ENCODE assay signal across 10 cellular contexts in the genomic region with DNA sequence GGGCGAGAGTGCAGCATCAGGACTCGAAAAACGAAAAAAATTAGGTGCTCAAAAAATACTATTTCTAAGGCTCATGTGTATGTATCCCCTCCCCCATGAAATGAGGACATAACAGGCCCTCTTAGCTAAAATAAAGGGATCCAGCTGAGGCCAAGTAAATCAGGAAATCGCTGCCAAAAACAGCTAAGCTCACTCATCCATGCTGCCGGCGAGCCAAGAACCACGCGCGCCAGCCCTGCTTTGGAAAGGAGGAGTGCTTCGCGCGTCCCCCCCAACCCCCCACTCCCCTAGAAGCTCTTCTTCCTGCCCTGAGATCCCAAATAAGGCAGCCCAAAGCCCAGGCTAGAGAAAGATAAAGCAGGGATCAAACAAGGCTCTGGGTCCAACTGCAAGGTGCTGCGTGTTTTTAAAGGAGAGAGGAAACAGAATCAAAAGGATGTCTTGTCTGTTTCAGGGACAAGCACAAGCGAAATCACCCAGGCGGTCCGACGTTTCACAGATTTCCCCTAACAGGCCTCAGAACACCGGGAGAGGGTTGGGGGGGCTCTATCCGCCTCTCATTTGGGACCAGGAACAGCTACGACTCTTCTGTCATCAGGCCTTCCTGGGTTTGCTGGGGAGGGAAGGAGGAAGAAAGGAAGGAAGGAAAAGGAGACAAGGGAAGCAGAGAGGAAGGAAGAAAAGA.
DNase-seq lines count a peak whose midpoint lies in the region; ATAC-seq and TF ChIP-seq lines count a peak whose summit lies in the region.
"Had no signal": no experiment of that assay in that cellular context is flagged by ENCODE, and none has a peak within 500 bp of the region (broad histone marks: within the 10 kb centered on the region; RNA-seq: fewer than 3 reads in every experiment).

No MANE protein-coding gene starts in this region.

- no peaks in the 10 kb centered on the region for H3K4me1 Mint-ChIP-seq in activated T-helper 17 cell treated with anti-CD3 and anti-CD28 coated beads, Interleukin-2, amount 50 U/mL, for 72 hours
- H3K4me1 Mint-ChIP-seq in T-cell: peaks cover 1 to 14% (median 4%) of the 10 kb centered on the region in 3 donors

- peaks cover 19% of the 10 kb centered on the region for H3K9me3 Mint-ChIP-seq in activated T-helper 17 cell treated with anti-CD3 and anti-CD28 coated beads, Interleukin-2, amount 50 U/mL, for 72 hours
- H3K9me3 Mint-ChIP-seq in T-cell: peaks cover 0 to 13% (median 12%) of the 10 kb centered on the region in 3 donors

- CTCF ChIA-PET in T-cell (lab: Charles Lee): no interaction called here

- TF ChIP-seq CTCF in AG10803 (conservative IDR thresholded peaks at IDR 0.05; ENCODE audit: low read length) (no peak), fibroblast of pulmonary artery (IDR thresholded peaks at IDR 0.05; ENCODE audit: low read length, missing control alignments) (no peak), omental fat pad (IDR thresholded peaks at IDR 0.05) (no peak)

- H3K27me3 Mint-ChIP-seq in activated T-helper 17 cell treated with anti-CD3 and anti-CD28 coated beads, Interleukin-2, amount 50 U/mL, for 72 hours: peaks cover 14% of the 10 kb centered on the region
- H3K27me3 Mint-ChIP-seq in T-cell: peaks cover 6 to 31% of the 10 kb centered on the region in 2 donors

- H3K36me3 Mint-ChIP-seq in activated T-helper 17 cell treated with anti-CD3 and anti-CD28 coated beads, Interleukin-2, amount 50 U/mL, for 72 hours (ENCODE audit: low read depth): no peaks in the 10 kb centered on the region
- H3K36me3 Mint-ChIP-seq in T-cell: no peaks in the 10 kb centered on the region

- no peak overlapping the region for H3K4me3 Mint-ChIP-seq in activated T-helper 17 cell treated with anti-CD3 and anti-CD28 coated beads, Interleukin-2, amount 50 U/mL, for 72 hours
- no peak overlapping the region for H3K4me3 Mint-ChIP-seq in T-cell

- ATAC-seq in omental fat pad (ENCODE audit: low FRiP score) (peak; percentile 76), HG02884 (IDR thresholded peaks at IDR 0.05; ENCODE audit: unreplicated experiment) (no peak), T-cell (replicated peaks in 1 of 4) (no peak)
- no peak for ATAC-seq in activated T-helper 17 cell treated with anti-CD3 and anti-CD28 coated beads, Interleukin-2, amount 50 U/mL, for 72 hours (replicated peaks)

- POLR2A ChIA-PET in T-cell (lab: Charles Lee): no interaction called here

- H3K4me3 ChIP-seq in AG10803 (ENCODE audit: low read length): no peak overlapping the region
- no peak overlapping the region for H3K4me3 ChIP-seq in fibroblast of pulmonary artery (replicated peaks; ENCODE audit: low read depth, low read length)

- peak; percentile 84 for DNase-seq in AG10803 (ENCODE audit: low read depth)
- peak; percentile 31 for DNase-seq in NCI-H2171 (lab: John Stamatoyannopoulos, UW)
- DNase-seq in fibroblast of pulmonary artery (ENCODE audit: low read depth): peak; percentile 7
- DNase-seq in omental fat pad (ENCODE audit: low spot score): no peak
- DNase-seq in NCI-H345 treated with DMSO at 0.1 percent for 48 hours (lab: John Stamatoyannopoulos, UW; ENCODE audit: unreplicated experiment): no peak
- DNase-seq in T-cell: no peak
- DNase-seq: activated naive CD4-positive, alpha-beta T cell treated with anti-CD3 and anti-CD28 coated beads, Interleukin-2, amount 50 U/mL, for 16 hours; trophoblast cell had no signal

- no peak overlapping the region for H3K27ac Mint-ChIP-seq in activated T-helper 17 cell treated with anti-CD3 and anti-CD28 coated beads, Interleukin-2, amount 50 U/mL, for 72 hours
- no peak overlapping the region for H3K27ac Mint-ChIP-seq in T-cell

Comparison
In these comparisons a context has a peak if more than half of its experiments do, and no peak if none do; other contexts are left out.
1. DNase-seq: peak in AG10803 (single experiment), NCI-H2171 (single experiment) and fibroblast of pulmonary artery (single experiment); none in omental fat pad (single experiment), NCI-H345 treated with DMSO at 0.1 percent for 48 hours (single experiment) and T-cell (0 of 34).